In genomic region chr9:6229604-6230003, GRCh38 we compare ENCODE assay signal across 13 cellular contexts. TPM values are rescaled to one million over a fixed set of nuclear protein-coding genes. Genes with fewer than 3 reads are reported as not detected.
A peak's percentile ranks its signal among the peaks of the same experiment; 100 is the strongest.
DNase-seq lines count a peak whose midpoint lies in the region; ATAC-seq lines count a peak whose summit lies in the region.
"Had no signal": no experiment of that assay in that cellular context is flagged by ENCODE, and none has a peak within 500 bp of the region (broad histone marks: within the 10 kb centered on the region; RNA-seq: fewer than 3 reads in every experiment).

No MANE protein-coding gene starts in this region.

- ATAC-seq in HG03280 (IDR thresholded peaks at IDR 0.05; ENCODE audit: unreplicated experiment) (no peak), HG02884 (IDR thresholded peaks at IDR 0.05; ENCODE audit: unreplicated experiment) (no peak)

- DNase-seq in HT-29 (ENCODE audit: low spot score) = peak; percentile 58
- DNase-seq in NCI-H226 = peak; percentile 49
- DNase-seq in dermis microvascular lymphatic vessel endothelial cell (ENCODE audit: low read depth in 2 of 2) = peak; percentile 82 to 83
- DNase-seq in pulmonary artery endothelial cell (ENCODE audit: low read depth, low spot score) = peak; percentile 85
- DNase-seq in islet precursor cell = no peak
- no peak for DNase-seq in NCI-H1436 treated with DMSO at 0.1 percent for 48 hours (lab: John Stamatoyannopoulos, UW)
- DNase-seq: activated naive CD8-positive, alpha-beta T cell treated with anti-CD3 and anti-CD28 coated beads, Interleukin-2, amount 10 ng/mL, durations not matched to agents 7 days and 5 days; cortex of kidney; DMS79 treated with DMSO at 0.1 percent for 48 hours; stimulated activated CD4-positive, alpha-beta T cell treated with anti-CD3 and anti-CD28 coated beads, Interleukin-1b, Interleukin-23, amount 100 ng/mL, for 48 hours had no signal

RNA-seq across cellular contexts. Expression of gene IL33, which starts 14.0 kb away (rescaled TPM):
- total RNA-seq in HT-29 (2014; rRNA removed; shearing (Covaris generic)) = 0.03 and 0.05 TPM in 2 replicates
- total RNA-seq in dermis microvascular lymphatic vessel endothelial cell = 2.8 and 9.9 TPM in 2 replicates
- 16.6 and 24.4 TPM in 2 replicates for total RNA-seq in pulmonary artery endothelial cell
- total RNA-seq: activated naive CD8-positive, alpha-beta T cell treated with anti-CD3 and anti-CD28 coated beads, Interleukin-2, amount 10 ng/mL, durations not matched to agents 7 days and 5 days; mononuclear cell had no signal

Comparison
In these comparisons a context has a peak if more than half of its experiments do, and no peak if none do; other contexts are left out.
1. DNase-seq: peak in HT-29 (single experiment), NCI-H226 (single experiment), dermis microvascular lymphatic vessel endothelial cell (2 of 2) and pulmonary artery endothelial cell (single experiment); none in islet precursor cell (single experiment) and NCI-H1436 treated with DMSO at 0.1 percent for 48 hours (single experiment).